ENCODE assay signal across 31 cellular contexts in genomic region chr18:27235218-27235870, GRCh38. TPM values are rescaled to one million over a fixed set of nuclear protein-coding genes. Genes with fewer than 3 reads are reported as not detected.
"Had no signal": no experiment of that assay in that cellular context is flagged by ENCODE, and none has a peak within 500 bp of the region (broad histone marks: within the 10 kb centered on the region; RNA-seq: fewer than 3 reads in every experiment).

No MANE protein-coding gene starts in this region.

- FAIRE-seq: bronchial epithelial cell, TTC549 had no signal

- H3K4me1 ChIP-seq: ascending aorta had no signal

- H3K36me3 ChIP-seq: ascending aorta had no signal

- DNase-seq: activated CD4-positive, alpha-beta memory T cell treated with anti-CD3 and anti-CD28 coated beads for 36 hours; activated CD4-positive, alpha-beta T cell treated with anti-CD3 and anti-CD28 coated beads, Interleukin-2, amount 10 ng/mL, durations not matched to agents 7 days and 5 days; activated CD4-positive, CD25-positive, alpha-beta regulatory T cell; activated CD8-positive, alpha-beta memory T cell treated with anti-CD3 and anti-CD28 coated beads for 24 hours; activated effector memory CD4-positive, alpha-beta T cell treated with anti-CD3 and anti-CD28 coated beads, Interleukin-2, amount 50 U/mL, for 16 hours; activated naive CD4-positive, alpha-beta T cell treated with Interleukin-2 at 50 U/mL for 16 hours; activated naive CD8-positive, alpha-beta T cell treated with anti-CD3 and anti-CD28 coated beads, Interleukin-2, amount 50 U/mL, for 24 hours; activated T-cell treated with anti-CD3 and anti-CD28 coated beads, Interleukin-2, amount 50 U/mL, for 4 hours; amniotic stem cell; body of pancreas; NCI-H1048; NCI-H1694; NCI-H2029; NCI-H2107; NCI-H2171 treated with DMSO at 0.1 percent for 48 hours; NCI-H345; NCI-H510A; NCI-H526 treated with DMSO at 0.1 percent for 48 hours; SIG-M5; T-cell; T-helper 2 cell; T1000 had no signal

- H3K4me3 Mint-ChIP-seq: activated CD4-positive, alpha-beta memory T cell treated with anti-CD3 and anti-CD28 coated beads for 36 hours; activated CD4-positive, alpha-beta T cell treated with anti-CD3 and anti-CD28 coated beads, Interleukin-2, amount 10 ng/mL, durations not matched to agents 7 days and 5 days; activated naive CD8-positive, alpha-beta T cell treated with anti-CD3 and anti-CD28 coated beads, Interleukin-2, amount 50 U/mL, for 24 hours; activated T-cell treated with anti-CD3 and anti-CD28 coated beads, Interleukin-2, amount 50 U/mL, for 4 hours; central memory CD8-positive, alpha-beta T cell; T-cell had no signal

- H3K36me3 Mint-ChIP-seq: activated CD4-positive, alpha-beta memory T cell treated with anti-CD3 and anti-CD28 coated beads for 36 hours; T-cell had no signal

- H3K4me1 Mint-ChIP-seq: activated CD4-positive, alpha-beta T cell treated with anti-CD3 and anti-CD28 coated beads, Interleukin-2, amount 10 ng/mL, durations not matched to agents 7 days and 5 days; activated naive CD8-positive, alpha-beta T cell treated with anti-CD3 and anti-CD28 coated beads, Interleukin-2, amount 50 U/mL, for 24 hours; central memory CD8-positive, alpha-beta T cell; T-cell had no signal

- H3K9me3 ChIP-seq: ascending aorta, body of pancreas had no signal

- ATAC-seq: activated naive CD4-positive, alpha-beta T cell treated with anti-CD3 and anti-CD28 coated beads, Interleukin-2, amount 50 U/mL, for 72 hours; activated naive CD8-positive, alpha-beta T cell treated with anti-CD3 and anti-CD28 coated beads, Interleukin-2, amount 50 U/mL, for 24 hours; activated T-cell treated with anti-CD3 and anti-CD28 coated beads, Interleukin-2, amount 50 U/mL, for 4 hours; body of pancreas; T-cell had no signal

- H3K27me3 ChIP-seq: ascending aorta, body of pancreas had no signal

- H3K4me3 ChIP-seq: ascending aorta, body of pancreas had no signal

- H3K27ac ChIP-seq: ascending aorta, body of pancreas had no signal

- H3K27me3 Mint-ChIP-seq: activated CD4-positive, alpha-beta memory T cell treated with anti-CD3 and anti-CD28 coated beads for 36 hours; activated CD4-positive, alpha-beta T cell treated with anti-CD3 and anti-CD28 coated beads, Interleukin-2, amount 10 ng/mL, durations not matched to agents 7 days and 5 days; activated naive CD8-positive, alpha-beta T cell treated with anti-CD3 and anti-CD28 coated beads, Interleukin-2, amount 50 U/mL, for 24 hours; central memory CD8-positive, alpha-beta T cell; T-cell had no signal

- H3K27ac Mint-ChIP-seq: activated CD4-positive, alpha-beta memory T cell treated with anti-CD3 and anti-CD28 coated beads for 36 hours; activated CD4-positive, alpha-beta T cell treated with anti-CD3 and anti-CD28 coated beads, Interleukin-2, amount 10 ng/mL, durations not matched to agents 7 days and 5 days; activated naive CD4-positive, alpha-beta T cell treated with anti-CD3 and anti-CD28 coated beads, Interleukin-2, amount 50 U/mL, for 72 hours; activated naive CD8-positive, alpha-beta T cell treated with anti-CD3 and anti-CD28 coated beads, Interleukin-2, amount 50 U/mL, for 24 hours; T-cell had no signal

RNA-seq across cellular contexts. Expression of gene CHST9, which starts 50.2 kb away (rescaled TPM):
- total RNA-seq: activated CD4-positive, alpha-beta memory T cell treated with anti-CD3 and anti-CD28 coated beads for 36 hours; activated CD4-positive, alpha-beta T cell treated with anti-CD3 and anti-CD28 coated beads, Interleukin-2, amount 10 ng/mL, durations not matched to agents 7 days and 5 days; activated naive CD4-positive, alpha-beta T cell treated with anti-CD3 and anti-CD28 coated beads, Interleukin-2, amount 50 U/mL, for 72 hours; activated T-cell treated with anti-CD3 and anti-CD28 coated beads, Interleukin-2, amount 50 U/mL, for 4 hours; LHCN-M2; M059J; OCI-LY7; RPMI7951; T-cell had no signal
